ENCODE assay signal across 15 cellular contexts in genomic region chr3:168325684-168326083, GRCh38.
A peak's percentile ranks its signal among the peaks of the same experiment; 100 is the strongest.
DNase-seq lines count a peak whose midpoint lies in the region.
"Had no signal": no experiment of that assay in that cellular context is flagged by ENCODE, and none has a peak within 500 bp of the region (broad histone marks: within the 10 kb centered on the region; RNA-seq: fewer than 3 reads in every experiment).

No MANE protein-coding gene starts in this region.

- DNase-seq in DMS 273 (lab: John Stamatoyannopoulos, UW; ENCODE audit: unreplicated experiment), result peak; percentile 41
- no peak for DNase-seq in DMS 273 treated with DMSO at 0.1 percent for 48 hours (lab: John Stamatoyannopoulos, UW)
- DNase-seq in NCI-H82 (lab: John Stamatoyannopoulos, UW), result peak; percentile 14
- DNase-seq in NCI-H82 treated with DMSO at 0.1 percent for 48 hours (lab: John Stamatoyannopoulos, UW; ENCODE audit: unreplicated experiment), result no peak
- DNase-seq in NCI-H69 (lab: John Stamatoyannopoulos, UW), result peak; percentile 41
- no peak for DNase-seq in pons (ENCODE audit: low spot score)
- DNase-seq in H4 (ENCODE audit: low spot score), result no peak
- no peak for DNase-seq in epidermal melanocyte (ENCODE audit: insufficient read length, low spot score)
- DNase-seq: Caco-2; CD4-positive, CD25-positive, alpha-beta regulatory T cell; CD8-positive, alpha-beta T cell; DMS53; DMS79 treated with DMSO at 0.1 percent for 48 hours; GF-D8; GM23248 had no signal

Comparison
In these comparisons a context has a peak if more than half of its experiments do, and no peak if none do; other contexts are left out.
1. DNase-seq: peak in DMS 273 (single experiment), NCI-H82 (single experiment) and NCI-H69 (single experiment); none in DMS 273 treated with DMSO at 0.1 percent for 48 hours (single experiment), NCI-H82 treated with DMSO at 0.1 percent for 48 hours (single experiment), pons (single experiment), H4 (single experiment) and epidermal melanocyte (single experiment).